In the genomic region with DNA sequence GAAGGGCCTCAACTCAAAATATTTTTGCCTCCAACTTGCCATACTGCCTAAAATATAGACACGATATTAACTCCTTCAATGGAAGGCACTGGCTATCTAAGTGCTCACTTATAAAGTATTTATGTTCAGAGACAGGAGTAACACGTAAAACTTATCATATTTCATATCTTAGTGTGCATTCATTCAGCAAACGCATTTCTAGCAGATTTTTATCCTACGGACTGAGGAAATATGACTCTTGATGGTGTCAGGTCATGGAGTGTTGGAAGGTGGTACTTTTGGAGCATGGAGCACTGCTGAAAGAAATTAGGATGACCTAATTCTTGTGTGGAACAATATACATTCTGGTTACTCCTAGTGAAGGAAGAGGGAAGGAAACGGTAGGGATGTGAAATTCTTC, we compare ENCODE assay signal across 1 cellular context.
TF ChIP-seq lines count a peak whose summit lies in the region.

No MANE protein-coding gene starts in this region.

TF ChIP-seq in WTC11, 78 proteins besides CTCF, POLR2A, EP300 and RAD21 (continued from another document):
- TF ChIP-seq, protein P1, sequence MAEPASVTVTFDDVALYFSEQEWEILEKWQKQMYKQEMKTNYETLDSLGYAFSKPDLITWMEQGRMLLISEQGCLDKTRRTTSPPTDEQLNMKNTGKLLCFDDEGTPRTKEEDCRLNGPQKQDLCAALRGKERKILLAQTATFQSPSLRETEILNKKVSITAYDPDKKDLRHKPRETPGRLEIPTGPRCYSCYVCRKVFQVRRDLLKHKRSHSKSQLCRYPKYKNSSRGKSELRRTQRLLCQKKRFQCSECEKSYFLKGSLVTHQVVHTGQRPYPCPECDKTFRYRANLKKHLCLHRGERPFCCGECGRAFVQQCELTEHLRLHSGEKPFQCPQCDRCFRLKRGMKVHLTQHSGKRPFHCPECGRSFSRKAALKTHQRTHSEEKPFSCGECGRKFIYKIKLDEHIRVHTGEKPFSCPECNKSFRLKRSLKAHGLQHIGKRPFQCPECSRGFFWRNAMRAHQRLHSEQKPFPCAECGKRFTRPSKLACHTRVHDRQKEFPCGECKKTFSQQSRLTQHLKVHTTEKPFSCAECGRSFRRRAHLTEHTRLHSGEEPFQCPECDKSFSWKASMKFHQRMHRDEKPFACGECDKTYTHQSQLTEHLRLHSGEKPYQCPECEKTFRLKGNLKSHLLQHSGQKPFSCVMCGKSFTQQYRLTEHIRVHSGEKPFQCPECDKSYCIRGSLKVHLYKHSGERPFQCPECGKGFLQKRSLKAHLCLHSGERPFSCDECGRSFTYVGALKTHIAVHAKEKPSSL (CRISPR knock-in tag; conservative IDR thresholded peaks at IDR 0.05) = no peak
- TF ChIP-seq, protein P2, sequence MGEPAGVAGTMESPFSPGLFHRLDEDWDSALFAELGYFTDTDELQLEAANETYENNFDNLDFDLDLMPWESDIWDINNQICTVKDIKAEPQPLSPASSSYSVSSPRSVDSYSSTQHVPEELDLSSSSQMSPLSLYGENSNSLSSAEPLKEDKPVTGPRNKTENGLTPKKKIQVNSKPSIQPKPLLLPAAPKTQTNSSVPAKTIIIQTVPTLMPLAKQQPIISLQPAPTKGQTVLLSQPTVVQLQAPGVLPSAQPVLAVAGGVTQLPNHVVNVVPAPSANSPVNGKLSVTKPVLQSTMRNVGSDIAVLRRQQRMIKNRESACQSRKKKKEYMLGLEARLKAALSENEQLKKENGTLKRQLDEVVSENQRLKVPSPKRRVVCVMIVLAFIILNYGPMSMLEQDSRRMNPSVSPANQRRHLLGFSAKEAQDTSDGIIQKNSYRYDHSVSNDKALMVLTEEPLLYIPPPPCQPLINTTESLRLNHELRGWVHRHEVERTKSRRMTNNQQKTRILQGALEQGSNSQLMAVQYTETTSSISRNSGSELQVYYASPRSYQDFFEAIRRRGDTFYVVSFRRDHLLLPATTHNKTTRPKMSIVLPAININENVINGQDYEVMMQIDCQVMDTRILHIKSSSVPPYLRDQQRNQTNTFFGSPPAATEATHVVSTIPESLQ (CRISPR knock-in tag; IDR thresholded peaks at IDR 0.05) = no peak
- TF ChIP-seq ZNF219 (CRISPR knock-in tag; IDR thresholded peaks at IDR 0.05; ENCODE audit: borderline replicate concordance) (no peak), TEAD4 (CRISPR knock-in tag; IDR thresholded peaks at IDR 0.05) (no peak), ATF1 (CRISPR knock-in tag; IDR thresholded peaks at IDR 0.05) (no peak), JUN (CRISPR knock-in tag; IDR thresholded peaks at IDR 0.05) (no peak), RELA (CRISPR knock-in tag; IDR thresholded peaks at IDR 0.05; ENCODE audit: borderline replicate concordance) (no peak)
- TF ChIP-seq, protein P3, sequence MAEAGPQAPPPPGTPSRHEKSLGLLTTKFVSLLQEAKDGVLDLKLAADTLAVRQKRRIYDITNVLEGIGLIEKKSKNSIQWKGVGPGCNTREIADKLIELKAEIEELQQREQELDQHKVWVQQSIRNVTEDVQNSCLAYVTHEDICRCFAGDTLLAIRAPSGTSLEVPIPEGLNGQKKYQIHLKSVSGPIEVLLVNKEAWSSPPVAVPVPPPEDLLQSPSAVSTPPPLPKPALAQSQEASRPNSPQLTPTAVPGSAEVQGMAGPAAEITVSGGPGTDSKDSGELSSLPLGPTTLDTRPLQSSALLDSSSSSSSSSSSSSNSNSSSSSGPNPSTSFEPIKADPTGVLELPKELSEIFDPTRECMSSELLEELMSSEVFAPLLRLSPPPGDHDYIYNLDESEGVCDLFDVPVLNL (CRISPR knock-in tag; IDR thresholded peaks at IDR 0.05; ENCODE audit: borderline replicate concordance, low read depth) = no peak
TF ChIP-seq in WTC11: peak in this region for 0.
